17 cellular contexts compared by ENCODE assay signal in the genomic region with DNA sequence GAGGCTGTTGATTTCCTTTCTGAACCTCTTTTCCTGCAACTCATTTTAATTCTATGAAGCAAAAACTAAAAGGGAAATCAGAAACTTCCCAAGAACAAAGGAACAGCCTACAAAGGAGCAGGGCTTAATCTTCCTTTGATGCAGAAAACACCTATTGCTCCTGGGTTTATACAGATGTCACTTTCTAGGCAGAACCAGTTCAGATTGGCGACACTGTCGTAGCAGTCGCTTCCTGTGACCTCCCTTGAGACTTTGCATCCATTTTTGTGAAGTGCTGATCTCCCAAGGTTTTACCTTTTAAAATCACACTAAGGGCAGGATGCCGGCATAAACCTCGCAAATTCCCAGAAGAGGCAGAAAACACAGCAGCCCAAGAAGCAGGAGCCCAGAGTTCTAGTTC. TPM values are rescaled to one million over a fixed set of nuclear protein-coding genes. Genes with fewer than 3 reads are reported as not detected.
DNase-seq lines count a peak whose midpoint lies in the region; ATAC-seq and TF ChIP-seq lines count a peak whose summit lies in the region.
"Had no signal": no experiment of that assay in that cellular context is flagged by ENCODE, and none has a peak within 500 bp of the region (broad histone marks: within the 10 kb centered on the region; RNA-seq: fewer than 3 reads in every experiment).

No MANE protein-coding gene starts in this region.

- peaks cover 0 to 20% (median 9%) of the 10 kb centered on the region in 11 experiments; a peak in 12 of 22 replicates for H3K36me3 ChIP-seq in BLaER1 treated with 17β-estradiol and CSF1 and Interleukin-3, amounts not matched to agents 10 nM and 100 nM

- CTCF ChIA-PET in activated B cell treated with CpG ODN at 0.5 μM for 24 hours (lab: Charles Lee), result no interaction called here

- intact Hi-C loops in activated B cell treated with CpG ODN at 0.5 μM for 24 hours (cut with micrococcal nuclease), result loop anchor here (5.0 kb wide), 1 partner anchor 39 kb away; the partner anchor contains the start of gene JAG1

- peaks cover 23 to 36% (median 33%) of the 10 kb centered on the region in 10 experiments for H3K4me1 ChIP-seq in BLaER1 treated with 17β-estradiol and CSF1 and Interleukin-3, amounts not matched to agents 10 nM and 100 nM

- no peaks in the 10 kb centered on the region for H3K9me3 Mint-ChIP-seq in activated B cell treated with CpG ODN at 0.5 μM for 24 hours
- no peaks in the 10 kb centered on the region for H3K9me3 Mint-ChIP-seq in mesothelial cell of epicardium
- no peaks in the 10 kb centered on the region for H3K9me3 Mint-ChIP-seq in stimulated activated naive B cell treated with anti-CD40 and anti-IgM and Interleukin-4, amounts not matched to agents 10 μg/mL and 1 μg/mL and 100 μg/mL, for 72 hours
- H3K9me3 Mint-ChIP-seq: CD4-positive, alpha-beta memory T cell had no signal

- H3K27me3 Mint-ChIP-seq in activated B cell treated with CpG ODN at 0.5 μM for 24 hours (no peaks in the 10 kb centered on the region), mesothelial cell of epicardium (ENCODE audit: low read depth) (no peaks in the 10 kb centered on the region)
- H3K27me3 Mint-ChIP-seq in stimulated activated naive B cell treated with anti-CD40 and anti-IgM and Interleukin-4, amounts not matched to agents 10 μg/mL and 1 μg/mL and 100 μg/mL, for 72 hours, result no peaks in the 10 kb centered on the region
- H3K27me3 Mint-ChIP-seq: CD4-positive, alpha-beta memory T cell had no signal

- peak overlapping the region in 10 of 11 experiments; percentile 44 to 97 (median 84); a peak in 19 of 22 replicates for H3K4me2 ChIP-seq in BLaER1 treated with 17β-estradiol and CSF1 and Interleukin-3, amounts not matched to agents 10 nM and 100 nM
- H3K4me2 ChIP-seq: A549, PC-9 had no signal

- TF ChIP-seq CTCF in activated B cell treated with CpG ODN at 0.5 μM for 24 hours (IDR thresholded peaks at IDR 0.05) (no peak), mesothelial cell of epicardium (IDR thresholded peaks at IDR 0.05; ENCODE audit: unreplicated experiment) (no peak)

- peaks cover 22% of the 10 kb centered on the region for H3K4me1 Mint-ChIP-seq in activated B cell treated with CpG ODN at 0.5 μM for 24 hours
- H3K4me1 Mint-ChIP-seq in mesothelial cell of epicardium, result peaks cover 92% of the 10 kb centered on the region
- H3K4me1 Mint-ChIP-seq in stimulated activated naive B cell treated with anti-CD40 and anti-IgM and Interleukin-4, amounts not matched to agents 10 μg/mL and 1 μg/mL and 100 μg/mL, for 72 hours, result peaks cover 11 to 27% of the 10 kb centered on the region in 2 donors

- H3K9me3 ChIP-seq in BLaER1 treated with 17β-estradiol and CSF1 and Interleukin-3, amounts not matched to agents 10 nM and 100 nM (replicated peaks in 1 of 11), result no peaks in the 10 kb centered on the region
- H3K9me3 ChIP-seq: A549 had no signal

- H3K36me3 Mint-ChIP-seq in activated B cell treated with CpG ODN at 0.5 μM for 24 hours (ENCODE audit: low read depth), result peaks cover 2% of the 10 kb centered on the region
- peaks cover 9% of the 10 kb centered on the region for H3K36me3 Mint-ChIP-seq in mesothelial cell of epicardium
- H3K36me3 Mint-ChIP-seq in stimulated activated naive B cell treated with anti-CD40 and anti-IgM and Interleukin-4, amounts not matched to agents 10 μg/mL and 1 μg/mL and 100 μg/mL, for 72 hours, result peaks cover 5 to 14% of the 10 kb centered on the region in 2 donors
- H3K36me3 Mint-ChIP-seq: CD4-positive, alpha-beta memory T cell had no signal

- H3K4me3 ChIP-seq in BLaER1 treated with 17β-estradiol and CSF1 and Interleukin-3, amounts not matched to agents 10 nM and 100 nM, result no peak overlapping the region
- H3K4me3 ChIP-seq: A549, GM23248, K562, PC-9 had no signal

- no peak overlapping the region for H3K4me3 Mint-ChIP-seq in activated B cell treated with CpG ODN at 0.5 μM for 24 hours
- H3K4me3 Mint-ChIP-seq in mesothelial cell of epicardium, result no peak overlapping the region
- H3K4me3 Mint-ChIP-seq in stimulated activated naive B cell treated with anti-CD40 and anti-IgM and Interleukin-4, amounts not matched to agents 10 μg/mL and 1 μg/mL and 100 μg/mL, for 72 hours, result no peak overlapping the region

- DNase-seq in activated B cell treated with CpG ODN at 0.5 μM for 24 hours, result no peak
- DNase-seq in mesothelial cell of epicardium (ENCODE audit: low spot score in 2 of 2, unreplicated experiment in 2 of 2), result no peak
- DNase-seq in stimulated activated naive B cell treated with anti-CD40 and anti-IgM and Interleukin-4, amounts not matched to agents 10 μg/mL and 1 μg/mL and 100 μg/mL, for 72 hours, result no peak
- DNase-seq in activated naive CD4-positive, alpha-beta T cell (lab: John Stamatoyannopoulos, UW), result no peak
- DNase-seq in activated T-cell treated with anti-CD3 and anti-CD28 coated beads for 4 hours, result no peak
- DNase-seq: CD4-positive, alpha-beta memory T cell; DND-41; GDM1; GM23248; NCI-H1048; PC-9 had no signal

- peak overlapping the region in 1 of 11 experiments; percentile 73; a peak in 1 of 22 replicates for H3K27ac ChIP-seq in BLaER1 treated with 17β-estradiol and CSF1 and Interleukin-3, amounts not matched to agents 10 nM and 100 nM
- H3K27ac ChIP-seq: A549, GM23248, PC-9 had no signal

- peaks cover 0 to 6% (median 0%) of the 10 kb centered on the region in 11 experiments; a peak in 2 of 22 replicates for H4K20me1 ChIP-seq in BLaER1 treated with 17β-estradiol and CSF1 and Interleukin-3, amounts not matched to agents 10 nM and 100 nM

- no peak overlapping the region for H3K27ac Mint-ChIP-seq in activated B cell treated with CpG ODN at 0.5 μM for 24 hours
- peak overlapping the region; percentile 92 for H3K27ac Mint-ChIP-seq in mesothelial cell of epicardium
- H3K27ac Mint-ChIP-seq in stimulated activated naive B cell treated with anti-CD40 and anti-IgM and Interleukin-4, amounts not matched to agents 10 μg/mL and 1 μg/mL and 100 μg/mL, for 72 hours, result no peak overlapping the region

- H3K27me3 ChIP-seq in BLaER1 treated with 17β-estradiol and CSF1 and Interleukin-3, amounts not matched to agents 10 nM and 100 nM, result peaks cover 0 to 20% (median 0%) of the 10 kb centered on the region in 11 experiments; a peak in 4 of 22 replicates

- ATAC-seq in activated B cell treated with CpG ODN at 0.5 μM for 24 hours (ENCODE audit: low read depth) (peak; percentile 42), HG03432 (IDR thresholded peaks at IDR 0.05; ENCODE audit: unreplicated experiment) (no peak)
- peak; percentile 38 to 43 for ATAC-seq in stimulated activated naive B cell treated with anti-CD40 and anti-IgM and Interleukin-4, amounts not matched to agents 10 μg/mL and 1 μg/mL and 100 μg/mL, for 72 hours (replicated peaks)
- ATAC-seq: HCT116, K562, Right ventricle myocardium inferior had no signal

- POLR2A ChIA-PET in activated B cell treated with CpG ODN at 0.5 μM for 24 hours (lab: Charles Lee), result no interaction called here

- peak overlapping the region in 2 of 11 experiments; percentile 50 to 66; a peak in 1 of 22 replicates for H3K9ac ChIP-seq in BLaER1 treated with 17β-estradiol and CSF1 and Interleukin-3, amounts not matched to agents 10 nM and 100 nM
- H3K9ac ChIP-seq: GM23248 had no signal

RNA-seq across cellular contexts. Expression of gene JAG1, which starts 40.1 kb away (rescaled TPM):
- not detected in 2 replicates for total RNA-seq in activated B cell treated with CpG ODN at 0.5 μM for 24 hours
- 70.6 to 74.1 TPM (median 70.9 TPM) in 3 replicates for total RNA-seq in mesothelial cell of epicardium

Comparison
In these comparisons a context has a peak if more than half of its experiments do, and no peak if none do; other contexts are left out.
1. RNA of gene JAG1, which starts 40.1 kb away (total RNA-seq): 70.6 to 74.1 TPM in mesothelial cell of epicardium; not detected in activated B cell treated with CpG ODN at 0.5 μM for 24 hours; every median in the first group is over 10 times any median in the second.